Comparison of ENCODE assay signal across 16 cellular contexts in the genomic region with DNA sequence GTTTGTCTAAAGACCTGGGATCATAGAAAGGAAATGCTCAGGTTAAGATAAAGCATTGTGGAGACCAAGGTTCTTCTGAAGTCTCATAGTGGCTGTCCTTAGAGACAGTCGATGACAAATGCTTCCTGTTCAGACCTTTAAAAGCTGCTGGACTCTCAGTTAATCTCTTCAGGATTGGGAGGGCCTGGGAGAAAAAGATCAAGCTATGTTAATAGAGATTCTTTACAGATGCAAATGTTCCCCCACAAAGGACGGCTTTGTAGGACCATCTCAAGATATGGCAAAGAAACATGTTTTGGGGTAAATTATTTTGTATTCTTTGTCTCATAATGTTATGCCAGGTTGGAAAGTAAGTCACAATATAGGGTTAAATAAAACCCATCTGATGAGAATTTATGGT.
DNase-seq lines count a peak whose midpoint lies in the region; TF ChIP-seq lines count a peak whose summit lies in the region.
"Had no signal": no experiment of that assay in that cellular context is flagged by ENCODE, and none has a peak within 500 bp of the region (broad histone marks: within the 10 kb centered on the region; RNA-seq: fewer than 3 reads in every experiment).

No MANE protein-coding gene starts in this region.

- peaks cover 23% of the 10 kb centered on the region for H3K4me1 ChIP-seq in HAP-1
- peaks cover 19% of the 10 kb centered on the region for H3K4me1 ChIP-seq in NT2/D1 (ENCODE audit: insufficient read depth, insufficient read length)
- H3K4me1 ChIP-seq in endodermal cell (ENCODE audit: control insufficient read depth, insufficient read depth, low read length): no peaks in the 10 kb centered on the region
- H3K4me1 ChIP-seq in A673 (ENCODE audit: insufficient read depth, low read length, poor library complexity, severe bottlenecking): no peaks in the 10 kb centered on the region
- H3K4me1 ChIP-seq: Caco-2 had no signal

- POLR2A ChIA-PET in A673 (lab: Charles Lee; ENCODE audit: low non-redundant PET): no interaction called here

- TF ChIP-seq CTCF in endodermal cell (conservative IDR thresholded peaks at IDR 0.05) (no peak), A673 (conservative IDR thresholded peaks at IDR 0.05; ENCODE audit: low read depth, low read length) (no peak)

- H3K36me3 Mint-ChIP-seq in endodermal cell (ENCODE audit: low read depth): no peaks in the 10 kb centered on the region
- H3K36me3 Mint-ChIP-seq: CD8-positive, alpha-beta T cell had no signal

- no TSS peak for BruUV-seq in A673 (replicated peaks; lab: Mats Ljungman, UMichigan)

- CTCF ChIA-PET in A673 (lab: Charles Lee): no interaction called here

- H3K27ac ChIP-seq in endodermal cell (ENCODE audit: low read depth, low read length): no peak overlapping the region
- H3K27ac ChIP-seq in A673 (ENCODE audit: low read depth, low read length, poor library complexity, severe bottlenecking): no peak overlapping the region
- H3K27ac ChIP-seq: BLaER1, C4-2B had no signal

- in situ Hi-C loops in HAP-1 (cut with MboI; ENCODE audit: low sequenced_read_pairs): no loop called here

- H3K9me3 Mint-ChIP-seq in endodermal cell: no peaks in the 10 kb centered on the region
- H3K9me3 Mint-ChIP-seq: CD4-positive, CD25-positive, alpha-beta regulatory T cell; CD8-positive, alpha-beta T cell had no signal

- H3K4me3 Mint-ChIP-seq in endodermal cell: no peak overlapping the region
- H3K4me3 Mint-ChIP-seq: B cell; CD4-positive, CD25-positive, alpha-beta regulatory T cell; CD8-positive, alpha-beta T cell had no signal

- WGBS in endodermal cell (ENCODE audit: insufficient coverage in 1 of 2, insufficient read length in 1 of 2), 2 experiments: 69 to 79% methylated on average over 2 of the region's 2 CpGs

- no peaks in the 10 kb centered on the region for H3K27me3 Mint-ChIP-seq in endodermal cell (ENCODE audit: insufficient read depth)

- intact Hi-C loops in A673 (cut with micrococcal nuclease; ENCODE audit: unreplicated experiment): no loop called here

- H3K36me3 ChIP-seq in HAP-1 (replicated peaks): no peaks in the 10 kb centered on the region
- no peaks in the 10 kb centered on the region for H3K36me3 ChIP-seq in NT2/D1 (ENCODE audit: insufficient read depth, insufficient read length, low read length)
- no peaks in the 10 kb centered on the region for H3K36me3 ChIP-seq in endodermal cell (ENCODE audit: control insufficient read depth, insufficient read depth, low read length)
- no peaks in the 10 kb centered on the region for H3K36me3 ChIP-seq in A673 (ENCODE audit: insufficient read depth, low read length, poor library complexity, severe bottlenecking)

- H3K9me3 ChIP-seq in HAP-1: no peaks in the 10 kb centered on the region
- H3K9me3 ChIP-seq in NT2/D1 (ENCODE audit: insufficient read depth, low read length): no peaks in the 10 kb centered on the region
- no peaks in the 10 kb centered on the region for H3K9me3 ChIP-seq in endodermal cell (ENCODE audit: control insufficient read depth, low read length)
- H3K9me3 ChIP-seq in A673 (ENCODE audit: low read depth, low read length, poor library complexity, severe bottlenecking): no peaks in the 10 kb centered on the region
- H3K9me3 ChIP-seq: Caco-2 had no signal

- H3K9ac ChIP-seq in NT2/D1 (ENCODE audit: insufficient read length, low read depth) (no peak overlapping the region), endodermal cell (ENCODE audit: extremely low read depth, low read length, poor library complexity, severe bottlenecking) (no peak overlapping the region)
- H3K9ac ChIP-seq: BLaER1 had no signal

- no peak overlapping the region for H3K4me3 ChIP-seq in HAP-1
- H3K4me3 ChIP-seq in NT2/D1 (ENCODE audit: insufficient read length, low read depth): no peak overlapping the region
- H3K4me3 ChIP-seq in endodermal cell (ENCODE audit: low read length): no peak overlapping the region
- H3K4me3 ChIP-seq in A673 (ENCODE audit: low read depth, low read length, poor library complexity, severe bottlenecking): no peak overlapping the region
- H3K4me3 ChIP-seq: BLaER1 had no signal

- DNase-seq in HAP-1 (ENCODE audit: low spot score in 2 of 2) (peak; percentile 66 to 93), NT2/D1 (ENCODE audit: low read depth, low spot score) (peak; percentile 57), endodermal cell (peak; percentile 26), NCI-H1105 (lab: John Stamatoyannopoulos, UW) (no peak), A673 (ENCODE audit: low spot score) (no peak), SIG-M5 treated with dmso at 0.1 percent for 504 hours (lab: John Stamatoyannopoulos, UW; ENCODE audit: unreplicated experiment) (no peak)
- no peak for DNase-seq in activated CD8-positive, alpha-beta memory T cell treated with anti-CD3 and anti-CD28 coated beads for 24 hours
- DNase-seq: Caco-2; CD4-positive, CD25-positive, alpha-beta regulatory T cell; CD8-positive, alpha-beta T cell; DMS153; DND-41; H7 had no signal

- H3K27me3 ChIP-seq in HAP-1 (ENCODE audit: low read depth) (no peaks in the 10 kb centered on the region), NT2/D1 (ENCODE audit: insufficient read depth, insufficient read length) (no peaks in the 10 kb centered on the region), endodermal cell (ENCODE audit: control insufficient read depth, insufficient read depth, low read length, poor library complexity, severe bottlenecking) (no peaks in the 10 kb centered on the region), A673 (replicated peaks; ENCODE audit: insufficient read depth, low read depth, low read length, poor library complexity) (no peaks in the 10 kb centered on the region)
- H3K27me3 ChIP-seq: BLaER1 had no signal

- H3K27ac Mint-ChIP-seq in endodermal cell: no peak overlapping the region
- H3K27ac Mint-ChIP-seq: B cell; CD4-positive, CD25-positive, alpha-beta regulatory T cell; CD8-positive, alpha-beta T cell had no signal

- peaks cover 30% of the 10 kb centered on the region for H3K4me1 Mint-ChIP-seq in endodermal cell
- H3K4me1 Mint-ChIP-seq: B cell had no signal

Comparison
In these comparisons a context has a peak if more than half of its experiments do, and no peak if none do; other contexts are left out.
1. DNase-seq: peak in HAP-1 (2 of 2), NT2/D1 (single experiment) and endodermal cell (single experiment); none in NCI-H1105 (single experiment), A673 (single experiment), activated CD8-positive, alpha-beta memory T cell treated with anti-CD3 and anti-CD28 coated beads for 24 hours (single experiment) and SIG-M5 treated with dmso at 0.1 percent for 504 hours (single experiment).